ENCODE assay signal across 16 cellular contexts in genomic region chr12:52260351-52261210, GRCh38. TPM values are rescaled to one million over a fixed set of nuclear protein-coding genes. Genes with fewer than 3 reads are reported as not detected.
DNase-seq lines count a peak whose midpoint lies in the region; ATAC-seq and TF ChIP-seq lines count a peak whose summit lies in the region.
"Had no signal": no experiment of that assay in that cellular context is flagged by ENCODE, and none has a peak within 500 bp of the region (broad histone marks: within the 10 kb centered on the region; RNA-seq: fewer than 3 reads in every experiment).

No MANE protein-coding gene starts in this region.

- H3K4me3 ChIP-seq in BLaER1: no peak overlapping the region
- H3K4me3 ChIP-seq: pancreas, PC-9, suprapubic skin had no signal

- H3K9ac ChIP-seq in BLaER1: no peak overlapping the region

- H3K9me3 Mint-ChIP-seq in activated T-cell treated with anti-CD3 and anti-CD28 coated beads, Interleukin-2, amount 50 U/mL, for 24 hours: no peaks in the 10 kb centered on the region
- H3K9me3 Mint-ChIP-seq: activated B cell treated with CpG ODN at 0.5 μM for 24 hours had no signal

- H3K27me3 ChIP-seq in BLaER1: no peaks in the 10 kb centered on the region
- H3K27me3 ChIP-seq: pancreas had no signal

- no peak overlapping the region for H3K27ac ChIP-seq in BLaER1
- H3K27ac ChIP-seq: pancreas, PC-9, suprapubic skin had no signal

- DNase-seq in HT1080 (ENCODE audit: low read depth) (peak; percentile 52), T-helper 17 cell (no peak), iris pigment epithelial cell (ENCODE audit: low read depth) (peak; percentile 66), omental fat pad (ENCODE audit: low spot score) (no peak)
- DNase-seq in activated T-cell treated with anti-CD3 and anti-CD28 coated beads, Interleukin-2, amount 50 U/mL, for 24 hours: no peak
- DNase-seq: activated B cell treated with CpG ODN at 0.5 μM for 24 hours; CD4-positive, CD25-positive, alpha-beta regulatory T cell; H9; NCI-H1105; pancreas; PC-9 had no signal

- no peaks in the 10 kb centered on the region for H4K20me1 ChIP-seq in BLaER1

- peaks cover 75% of the 10 kb centered on the region for H3K27me3 Mint-ChIP-seq in T-helper 17 cell
- H3K27me3 Mint-ChIP-seq in activated T-cell treated with anti-CD3 and anti-CD28 coated beads, Interleukin-2, amount 50 U/mL, for 24 hours: peaks cover 66% of the 10 kb centered on the region

- no peak for TF ChIP-seq CTCF in omental fat pad (IDR thresholded peaks at IDR 0.05)

- H3K9me3 ChIP-seq in BLaER1 (peaks cover 9% of the 10 kb centered on the region), T-helper 17 cell (ENCODE audit: control insufficient read depth, low read length, poor library complexity, severe bottlenecking) (no peaks in the 10 kb centered on the region)
- H3K9me3 ChIP-seq: pancreas, suprapubic skin had no signal

- peaks cover 14% of the 10 kb centered on the region for H3K4me1 ChIP-seq in BLaER1

- H3K4me3 Mint-ChIP-seq in T-helper 17 cell: peak overlapping the region; percentile 47
- no peak overlapping the region for H3K4me3 Mint-ChIP-seq in activated T-cell treated with anti-CD3 and anti-CD28 coated beads, Interleukin-2, amount 50 U/mL, for 24 hours
- H3K4me3 Mint-ChIP-seq: activated B cell treated with CpG ODN at 0.5 μM for 24 hours; CD4-positive, CD25-positive, alpha-beta regulatory T cell; H9 had no signal

- ATAC-seq in T-helper 17 cell: no peak
- no peak for ATAC-seq in HG03159 (IDR thresholded peaks at IDR 0.05; ENCODE audit: unreplicated experiment)
- ATAC-seq in GM21367 (IDR thresholded peaks at IDR 0.05; ENCODE audit: unreplicated experiment): no peak
- no peak for ATAC-seq in omental fat pad (ENCODE audit: low FRiP score)

- peaks cover 4% of the 10 kb centered on the region for H3K36me3 Mint-ChIP-seq in T-helper 17 cell (ENCODE audit: low read depth)
- no peaks in the 10 kb centered on the region for H3K36me3 Mint-ChIP-seq in activated T-cell treated with anti-CD3 and anti-CD28 coated beads, Interleukin-2, amount 50 U/mL, for 24 hours (ENCODE audit: low read depth)
- H3K36me3 Mint-ChIP-seq: CD4-positive, CD25-positive, alpha-beta regulatory T cell had no signal

- H3K27ac Mint-ChIP-seq in T-helper 17 cell: peak overlapping the region; percentile 82
- no peak overlapping the region for H3K27ac Mint-ChIP-seq in activated T-cell treated with anti-CD3 and anti-CD28 coated beads, Interleukin-2, amount 50 U/mL, for 24 hours
- H3K27ac Mint-ChIP-seq: activated B cell treated with CpG ODN at 0.5 μM for 24 hours; CD4-positive, CD25-positive, alpha-beta regulatory T cell had no signal

- H3K36me3 ChIP-seq in BLaER1: no peaks in the 10 kb centered on the region
- H3K36me3 ChIP-seq: pancreas, suprapubic skin had no signal

- H3K4me1 Mint-ChIP-seq in T-helper 17 cell: peaks cover 10% of the 10 kb centered on the region
- H3K4me1 Mint-ChIP-seq in activated T-cell treated with anti-CD3 and anti-CD28 coated beads, Interleukin-2, amount 50 U/mL, for 24 hours (ENCODE audit: low read depth): peaks cover 7% of the 10 kb centered on the region
- H3K4me1 Mint-ChIP-seq: activated B cell treated with CpG ODN at 0.5 μM for 24 hours; CD4-positive, CD25-positive, alpha-beta regulatory T cell had no signal

- H3K4me2 ChIP-seq in BLaER1: peak overlapping the region; percentile 25
- H3K4me2 ChIP-seq: PC-9 had no signal

RNA-seq across cellular contexts. Expression of gene KRT86, which starts 13.9 kb away (rescaled TPM):
- 1.2 TPM in 2 replicates for total RNA-seq in HT1080 (2014; rRNA removed; shearing (Covaris generic))
- 24.4 and 31.1 TPM in 2 replicates for polyA plus RNA-seq in HT1080 (2015; cell fraction: cytosol; rRNA removed)
- polyA plus RNA-seq in HT1080 (2015; cell fraction: nucleus; rRNA removed): 18.0 and 21.5 TPM in 2 replicates
- total RNA-seq in T-helper 17 cell (under 1 TPM in 1 of 2 donors, not detected in 1; 0.21 TPM), omental fat pad (under 1 TPM in 1 of 4 donors, not detected in 3; 0.37 TPM)
- total RNA-seq: activated B cell treated with CpG ODN at 0.5 μM for 24 hours; CD4-positive, CD25-positive, alpha-beta regulatory T cell; H9 had no signal
- polyA plus RNA-seq: liver had no signal

RNA-seq across cellular contexts. Expression of gene KRT7, which starts 27.5 kb away (rescaled TPM):
- 4.9 and 5.1 TPM in 2 replicates for total RNA-seq in HT1080 (2014; rRNA removed; shearing (Covaris generic))
- 29.7 and 34.4 TPM in 2 replicates for polyA plus RNA-seq in HT1080 (2015; cell fraction: cytosol; rRNA removed)
- 10.8 and 15.8 TPM in 2 replicates for polyA plus RNA-seq in HT1080 (2015; cell fraction: nucleus; rRNA removed)
- total RNA-seq in T-helper 17 cell (under 1 TPM in 1 of 2 donors, not detected in 1; 0.70 TPM), omental fat pad (100 to 1,000 TPM in 3 of 4 donors, 1 to 10 TPM in 1; 2.5 to 248 (median 111) TPM)
- total RNA-seq: CD4-positive, CD25-positive, alpha-beta regulatory T cell had no signal

RNA-seq across cellular contexts. Expression of gene KRT81, which starts 30.8 kb away (rescaled TPM):
- 235 and 270 TPM in 2 replicates for total RNA-seq in HT1080 (2014; rRNA removed; shearing (Covaris generic))
- 1,347 and 1,639 TPM in 2 replicates for polyA plus RNA-seq in HT1080 (2015; cell fraction: cytosol; rRNA removed)
- polyA plus RNA-seq in HT1080 (2015; cell fraction: nucleus; rRNA removed): 1,086 and 1,142 TPM in 2 replicates
- total RNA-seq in T-helper 17 cell: not detected
- total RNA-seq in omental fat pad: not detected
- total RNA-seq: activated B cell treated with CpG ODN at 0.5 μM for 24 hours; CD4-positive, CD25-positive, alpha-beta regulatory T cell; H9; liver had no signal
- polyA plus RNA-seq: CD4-positive, CD25-positive, alpha-beta regulatory T cell; liver had no signal

Comparison
In these comparisons a context has a peak if more than half of its experiments do, and no peak if none do; other contexts are left out.
1. DNase-seq: peak in HT1080 (single experiment) and iris pigment epithelial cell (single experiment); none in T-helper 17 cell (0 of 3), activated T-cell treated with anti-CD3 and anti-CD28 coated beads, Interleukin-2, amount 50 U/mL, for 24 hours (single experiment) and omental fat pad (single experiment).
2. RNA of gene KRT81, which starts 30.8 kb away (total RNA-seq): 235 to 270 TPM in HT1080; not detected in T-helper 17 cell and not detected in omental fat pad; every median in the first group is over 100 times any median in the second.